13 cellular contexts compared by ENCODE assay signal in the genomic region with DNA sequence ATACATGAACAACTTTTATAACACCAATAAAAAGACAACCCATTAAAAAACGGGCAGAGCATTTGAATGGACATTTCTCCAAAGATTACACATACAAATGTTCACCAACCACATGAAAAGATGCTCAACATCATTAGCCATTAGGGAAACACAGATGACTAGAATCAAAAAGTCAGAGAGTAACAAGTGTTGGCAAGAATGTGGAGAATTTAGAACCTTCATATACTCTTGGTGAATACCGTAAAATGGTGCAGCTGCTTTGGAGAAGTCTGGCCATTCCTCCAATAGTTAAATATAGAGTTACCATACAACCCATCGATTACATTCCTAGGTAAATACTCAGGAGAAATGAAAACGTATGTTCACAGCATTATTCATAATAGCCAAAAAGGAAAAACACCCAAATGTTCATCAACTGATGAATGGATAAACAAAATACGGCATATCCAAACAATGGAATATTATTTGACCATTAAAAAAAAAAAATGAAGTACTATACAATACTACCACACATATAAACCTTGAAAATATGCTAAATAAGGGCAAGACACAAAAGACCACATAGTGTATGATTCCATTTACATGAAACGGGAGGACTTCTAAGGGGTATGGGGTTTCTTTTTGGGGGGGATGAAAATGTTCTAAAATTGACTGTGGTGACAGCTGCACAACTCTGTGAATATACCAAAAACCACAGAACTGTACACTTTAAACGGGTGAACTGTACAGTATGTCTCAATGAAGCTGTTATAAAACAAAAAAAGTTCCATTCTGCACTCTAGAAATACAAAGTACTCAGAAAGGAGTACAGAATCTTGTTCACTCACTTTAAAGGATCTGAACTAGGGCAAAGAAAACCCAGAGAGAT. TPM values are rescaled to one million over a fixed set of nuclear protein-coding genes. Genes with fewer than 3 reads are reported as not detected.
A peak's percentile ranks its signal among the peaks of the same experiment; 100 is the strongest.
DNase-seq lines count a peak whose midpoint lies in the region; ATAC-seq and TF ChIP-seq lines count a peak whose summit lies in the region.
"Had no signal": no experiment of that assay in that cellular context is flagged by ENCODE, and none has a peak within 500 bp of the region (broad histone marks: within the 10 kb centered on the region; RNA-seq: fewer than 3 reads in every experiment).

No MANE protein-coding gene starts in this region.

- POLR2A ChIA-PET in OCI-LY7 (lab: Charles Lee), result interaction anchor here (0.5 kb wide), 1 partner anchor 327 kb away, joined by 3 read pairs; no protein-coding TSS in a partner anchor

- H3K9me3 Mint-ChIP-seq in osteocyte (ENCODE audit: unreplicated experiment), result no peaks in the 10 kb centered on the region
- H3K9me3 Mint-ChIP-seq in GM23338, result no peaks in the 10 kb centered on the region

- BruUV-seq in OCI-LY7 (replicated peaks; lab: Mats Ljungman, UMichigan), result no TSS peak

- H3K4me1 ChIP-seq in OCI-LY7 (ENCODE audit: insufficient read depth, low read length, poor library complexity, severe bottlenecking) (peaks cover 56% of the 10 kb centered on the region), fibroblast of lung (ENCODE audit: control insufficient read depth, extremely low read depth, insufficient read depth, low read length) (peaks cover 30% of the 10 kb centered on the region), GM23338 (ENCODE audit: insufficient read depth) (peaks cover 36% of the 10 kb centered on the region)

- H4K20me1 ChIP-seq in OCI-LY7 (ENCODE audit: insufficient read depth, low read length) (peaks cover 47% of the 10 kb centered on the region), fibroblast of lung (ENCODE audit: control insufficient read depth, extremely low read depth, insufficient read depth, low read length) (peaks cover 7% of the 10 kb centered on the region), GM23338 (replicated peaks; ENCODE audit: insufficient read depth) (peaks cover 22% of the 10 kb centered on the region)

- H3K4me3 ChIP-seq in AG10803 (ENCODE audit: low read length) (peak overlapping the region; percentile 96), OCI-LY7 (ENCODE audit: low read depth, low read length, poor library complexity, severe bottlenecking) (peak overlapping the region; percentile 90), fibroblast of lung (replicated peaks in 1 of 4; ENCODE audit: control extremely low read depth in 1 of 4, insufficient read depth in 1 of 4, low read depth in 3 of 4, low read length in 4 of 4) (peak overlapping the region; percentile 73 to 97 (median 94)), GM23338 (no peak overlapping the region)

- peaks cover 14% of the 10 kb centered on the region; the same call in 1 of the 2 replicates for H3K36me3 ChIP-seq in OCI-LY7 (ENCODE audit: insufficient read depth, low read length)
- no peaks in the 10 kb centered on the region for H3K36me3 ChIP-seq in fibroblast of lung (ENCODE audit: control insufficient read depth, insufficient read depth, low read length)
- H3K36me3 ChIP-seq in GM23338 (ENCODE audit: insufficient read depth), result no peaks in the 10 kb centered on the region

- intact Hi-C loops in OCI-LY7 (cut with micrococcal nuclease; ENCODE audit: unreplicated experiment), result no loop called here

- no peaks in the 10 kb centered on the region for H3K9me3 ChIP-seq in OCI-LY7 (ENCODE audit: low read length)
- no peaks in the 10 kb centered on the region for H3K9me3 ChIP-seq in fibroblast of lung (ENCODE audit: control insufficient read depth, insufficient read depth, low read depth, low read length)

- H2AFZ ChIP-seq in OCI-LY7 (ENCODE audit: low read length) (no peak overlapping the region), fibroblast of lung (ENCODE audit: low read length) (no peak overlapping the region), GM23338 (no peak overlapping the region)
- H2AFZ ChIP-seq: parathyroid adenoma had no signal

- ATAC-seq in GM18511 (IDR thresholded peaks at IDR 0.05; ENCODE audit: unreplicated experiment) (no peak), GM23338 (no peak), omental fat pad (ENCODE audit: low FRiP score) (no peak)

- H3K27ac ChIP-seq in OCI-LY7 (ENCODE audit: low read depth, low read length, poor library complexity, severe bottlenecking), result no peak overlapping the region
- peak overlapping the region; percentile 99 for H3K27ac ChIP-seq in fibroblast of lung (ENCODE audit: insufficient read depth, low read length)
- no peak overlapping the region for H3K27ac ChIP-seq in GM23338 (ENCODE audit: low read depth)
- H3K27ac ChIP-seq: parathyroid adenoma had no signal

- H3K4me3 Mint-ChIP-seq in osteocyte (ENCODE audit: unreplicated experiment) (peak overlapping the region; percentile 93), GM23338 (no peak overlapping the region; the same call in 2 of the 3 replicates)
- H3K4me3 Mint-ChIP-seq: activated naive CD8-positive, alpha-beta T cell had no signal

- H3K4me2 ChIP-seq in OCI-LY7 (ENCODE audit: low read length) (peak overlapping the region; percentile 79), fibroblast of lung (ENCODE audit: extremely low read depth, insufficient read depth, low read length) (peak overlapping the region; percentile 98), GM23338 (no peak overlapping the region)

- H3K36me3 Mint-ChIP-seq in osteocyte (ENCODE audit: unreplicated experiment) (peaks cover 4% of the 10 kb centered on the region), GM23338 (ENCODE audit: low read depth) (no peaks in the 10 kb centered on the region; the same call in 2 of the 3 replicates)
- H3K36me3 Mint-ChIP-seq: activated naive CD8-positive, alpha-beta T cell had no signal

- CTCF ChIA-PET in OCI-LY7 (lab: Charles Lee; ENCODE audit: unreplicated experiment), result no interaction called here

- no peaks in the 10 kb centered on the region for H3K9me2 ChIP-seq in OCI-LY7 (ENCODE audit: insufficient read depth, low read length)
- no peaks in the 10 kb centered on the region for H3K9me2 ChIP-seq in GM23338 (ENCODE audit: insufficient read depth)

- H3K27ac Mint-ChIP-seq in osteocyte (ENCODE audit: unreplicated experiment), result peak overlapping the region; percentile 81
- no peak overlapping the region for H3K27ac Mint-ChIP-seq in GM23338
- H3K27ac Mint-ChIP-seq: activated naive CD8-positive, alpha-beta T cell had no signal

- H3K4me1 Mint-ChIP-seq in osteocyte (ENCODE audit: unreplicated experiment) (peaks cover 62% of the 10 kb centered on the region), GM23338 (peaks cover 51% of the 10 kb centered on the region)

- peak overlapping the region; percentile 22 for H3K9ac ChIP-seq in fibroblast of lung (ENCODE audit: insufficient read depth, low read length)
- H3K9ac ChIP-seq: parathyroid adenoma had no signal

- TF ChIP-seq CTCF in AG10803 (conservative IDR thresholded peaks at IDR 0.05; ENCODE audit: low read length) (no peak), OCI-LY7 (conservative IDR thresholded peaks at IDR 0.05; ENCODE audit: low read length) (no peak), fibroblast of lung (conservative IDR thresholded peaks at IDR 0.05 in 1 of 2, IDR thresholded peaks at IDR 0.05 in 1 of 2; ENCODE audit: low read depth in 1 of 2, low read length in 2 of 2) (no peak), osteocyte (IDR thresholded peaks at IDR 0.05) (no peak), GM23338 (conservative IDR thresholded peaks at IDR 0.05; ENCODE audit: low read depth in 2 of 2) (no peak), omental fat pad (IDR thresholded peaks at IDR 0.05) (no peak)

- H3F3A ChIP-seq in GM23338 (replicated peaks; ENCODE audit: low read depth), result no peaks in the 10 kb centered on the region

- H3K79me2 ChIP-seq in OCI-LY7 (ENCODE audit: insufficient read depth, low read depth, low read length) (peaks cover 76% of the 10 kb centered on the region), fibroblast of lung (ENCODE audit: control insufficient read depth, insufficient read depth, low read length) (peaks cover 80% of the 10 kb centered on the region), GM23338 (replicated peaks; ENCODE audit: insufficient read depth) (peaks cover 72% of the 10 kb centered on the region)

- H3K27me3 Mint-ChIP-seq in osteocyte (ENCODE audit: unreplicated experiment), result no peaks in the 10 kb centered on the region
- H3K27me3 Mint-ChIP-seq in GM23338 (ENCODE audit: insufficient read depth, low read depth, poor library complexity), result peaks cover 15% of the 10 kb centered on the region
- H3K27me3 Mint-ChIP-seq: activated naive CD8-positive, alpha-beta T cell had no signal

- H3K27me3 ChIP-seq in fibroblast of lung (ENCODE audit: control insufficient read depth, insufficient read depth, low read length) (no peaks in the 10 kb centered on the region), GM23338 (ENCODE audit: insufficient read depth) (no peaks in the 10 kb centered on the region)

- DNase-seq in AG10803 (ENCODE audit: low read depth) (no peak), OCI-LY7 (ENCODE audit: low spot score) (no peak), fibroblast of lung (ENCODE audit: low read depth in 2 of 2) (peak in 1 of 2 donors; percentile 57), osteocyte (ENCODE audit: extremely low spot score, unreplicated experiment) (no peak), GM23338 (ENCODE audit: low spot score) (no peak), omental fat pad (ENCODE audit: low spot score) (no peak), GM19238 (ENCODE audit: insufficient read length, low spot score) (no peak)
- DNase-seq: kidney, MV-4-11, SW 1271 had no signal

TF ChIP-seq in GM23338, 12 proteins besides CTCF, POLR2A, EP300 and RAD21 (continues in another document):
- TF ChIP-seq STAT1 (IDR thresholded peaks at IDR 0.05; ENCODE audit: unreplicated experiment) (no peak), ZNF331 (CRISPR knock-in tag; IDR thresholded peaks at IDR 0.05; ENCODE audit: low read depth) (no peak)

RNA-seq across cellular contexts. Expression of a gene that starts 3.2 kb away (rescaled TPM):
- 74.7 and 76.3 TPM in 2 replicates for total RNA-seq in OCI-LY7 (2014; rRNA removed; shearing (Covaris generic))
- total RNA-seq in OCI-LY7 (2022) (127 and 148 TPM in 2 replicates), fibroblast of lung (202 and 288 TPM in 2 replicates), osteocyte (234 and 248 TPM in 2 replicates), omental fat pad (100 to 1,000 TPM; 100 to 273 (median 154) TPM)
- polyA plus RNA-seq in fibroblast of lung (542 and 773 TPM in 2 replicates), GM23338 (2016; fragmentation: Nextera tagmentation; extraction: Ambion mirVana) (53.3 and 59.2 TPM in 2 replicates)
- 395 and 442 TPM in 2 replicates for polyA plus RNA-seq in fibroblast of lung (2012)
- 1,176 and 1,331 TPM in 2 replicates for polyA minus RNA-seq in fibroblast of lung (ENCODE audit: low replicate concordance)
- 78.2 and 89.5 TPM in 2 replicates for total RNA-seq in GM23338 (2014; rRNA removed; shearing (Covaris generic))
